ENCODE assay signal across 25 cellular contexts in the genomic region with DNA sequence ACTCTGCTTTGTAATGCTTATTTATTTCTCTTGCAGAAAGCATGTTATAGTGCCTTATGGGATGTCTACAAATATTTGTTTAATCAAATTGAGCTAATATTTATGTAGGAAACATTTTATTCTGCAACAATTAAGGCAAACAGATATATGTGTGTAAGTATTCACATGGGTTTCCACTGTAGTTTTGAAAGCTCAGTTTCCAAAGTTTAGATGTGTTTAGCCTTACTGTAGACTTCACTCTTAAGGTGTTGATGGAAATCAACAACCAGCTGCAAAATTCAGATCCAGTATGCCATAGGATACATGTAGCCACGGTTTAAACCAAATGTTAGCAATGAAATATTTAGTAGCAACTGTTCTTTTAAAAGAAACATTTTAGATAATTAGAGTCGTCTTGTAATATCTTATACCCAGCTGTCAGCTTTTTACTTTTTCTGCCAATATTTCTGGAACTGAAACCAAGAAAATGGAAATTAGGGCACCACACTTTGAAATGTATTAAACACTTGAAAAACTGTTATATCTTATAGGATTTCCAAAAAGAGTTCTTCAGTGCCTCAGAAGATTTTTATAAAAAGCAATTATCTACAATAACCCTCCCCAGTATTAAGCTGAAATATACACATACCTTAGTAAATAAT. TPM values are rescaled to one million over a fixed set of nuclear protein-coding genes. Genes with fewer than 3 reads are reported as not detected.
DNase-seq lines count a peak whose midpoint lies in the region; ATAC-seq and TF ChIP-seq lines count a peak whose summit lies in the region.
"Had no signal": no experiment of that assay in that cellular context is flagged by ENCODE, and none has a peak within 500 bp of the region (broad histone marks: within the 10 kb centered on the region; RNA-seq: fewer than 3 reads in every experiment).

No MANE protein-coding gene starts in this region.

- no peaks in the 10 kb centered on the region for H3F3A ChIP-seq in DOHH2 (ENCODE audit: control insufficient read depth, insufficient read depth)

- no peak overlapping the region for H3K4me3 ChIP-seq in DOHH2 (ENCODE audit: low read length)

- peaks cover 5% of the 10 kb centered on the region for H3K36me3 Mint-ChIP-seq in activated B cell treated with CpG ODN at 0.5 μM for 24 hours (ENCODE audit: low read depth)
- H3K36me3 Mint-ChIP-seq: natural killer cell treated with Interleukin-12 subunit alpha and Interleukin-12 subunit beta and Interleukin-15 and Interleukin-18, amount 100 ng/mL, for 72 hours; stimulated activated effector memory CD8-positive, alpha-beta T cell treated with anti-CD3 and anti-CD28 coated beads, Interleukin-12 subunit alpha, Interleukin-12 subunit beta, amount 100 ng/mL, for 72 hours had no signal

- no peaks in the 10 kb centered on the region for H3K36me3 ChIP-seq in DOHH2 (ENCODE audit: control insufficient read depth, low read length)

- peak; percentile 66 for ATAC-seq in GM18909 (IDR thresholded peaks at IDR 0.05; ENCODE audit: poor library complexity, unreplicated experiment)
- peak; percentile 61 for ATAC-seq in HG03354 (IDR thresholded peaks at IDR 0.05; ENCODE audit: poor library complexity, severe bottlenecking, unreplicated experiment)
- no peak for ATAC-seq in activated B cell treated with CpG ODN at 0.5 μM for 24 hours (ENCODE audit: low read depth)
- ATAC-seq in GM19397 (IDR thresholded peaks at IDR 0.05; ENCODE audit: unreplicated experiment): no peak
- ATAC-seq: activated CD4-positive, CD25-positive, alpha-beta regulatory T cell treated with anti-CD3 and anti-CD28 coated beads, Interleukin-2, amount 50 U/mL, for 24 hours; natural killer cell treated with Interleukin-12 subunit alpha and Interleukin-12 subunit beta and Interleukin-15 and Interleukin-18, amount 100 ng/mL, for 72 hours; stimulated activated effector memory CD8-positive, alpha-beta T cell treated with anti-CD3 and anti-CD28 coated beads, Interleukin-12 subunit alpha, Interleukin-12 subunit beta, amount 100 ng/mL, for 72 hours had no signal

- no peaks in the 10 kb centered on the region for H3K27me3 ChIP-seq in DOHH2 (ENCODE audit: control insufficient read depth, low read length)

- CTCF ChIA-PET in activated B cell treated with CpG ODN at 0.5 μM for 24 hours (lab: Charles Lee): interaction anchor here (1.0 to 1.4 kb wide), 5 partner anchors 17 to 149 kb away, joined by 3 to 5 read pairs (median 4); a partner anchor contains a TSS

- DNase-seq in activated B cell treated with CpG ODN at 0.5 μM for 24 hours (no peak), NCI-H82 treated with DMSO at 0.1 percent for 48 hours (lab: John Stamatoyannopoulos, UW; ENCODE audit: unreplicated experiment) (no peak), SHP77 (lab: John Stamatoyannopoulos, UW) (no peak), medulla oblongata (ENCODE audit: extremely low spot score) (no peak)
- DNase-seq: activated CD4-positive, alpha-beta memory T cell treated with anti-CD3 and anti-CD28 coated beads, Interleukin-2, amount 10 ng/mL, durations not matched to agents 7 days and 5 days; activated effector memory CD4-positive, alpha-beta T cell treated with anti-CD3 and anti-CD28 coated beads, Interleukin-2, amount 50 U/mL, for 16 hours; activated naive CD8-positive, alpha-beta T cell treated with anti-CD3 and anti-CD28 coated beads, Interleukin-2, amount 10 ng/mL, durations not matched to agents 7 days and 5 days; activated T-cell treated with anti-CD3 and anti-CD28 coated beads for 4 hours; C1 segment of cervical spinal cord; Caco-2; dermis blood vessel endothelial cell; EL; NCI-H1048; NCI-H1694 treated with DMSO at 0.1 percent for 48 hours; NCI-H2171 treated with DMSO at 0.1 percent for 48 hours; NCI-H526; stimulated activated CD4-positive, alpha-beta T cell treated with anti-CD3 and anti-CD28 coated beads, Interleukin-2, amount 100 ng/mL, for 48 hours had no signal

- peaks cover 4% of the 10 kb centered on the region for H3K9me3 Mint-ChIP-seq in activated B cell treated with CpG ODN at 0.5 μM for 24 hours
- H3K9me3 Mint-ChIP-seq: central memory CD8-positive, alpha-beta T cell; natural killer cell treated with Interleukin-12 subunit alpha and Interleukin-12 subunit beta and Interleukin-15 and Interleukin-18, amount 100 ng/mL, for 72 hours; stimulated activated effector memory CD8-positive, alpha-beta T cell treated with anti-CD3 and anti-CD28 coated beads, Interleukin-12 subunit alpha, Interleukin-12 subunit beta, amount 100 ng/mL, for 72 hours had no signal

- no peak overlapping the region for H3K27ac ChIP-seq in DOHH2 (ENCODE audit: low read depth, low read length)

- peak overlapping the region; percentile 18; the same call in 1 of the 2 replicates for H3K4me2 ChIP-seq in DOHH2 (ENCODE audit: low read length)

- POLR2A ChIA-PET in activated B cell treated with CpG ODN at 0.5 μM for 24 hours (lab: Charles Lee): interaction anchor here (0.5 to 1.6 kb wide), 7 partner anchors 13 to 398 kb away, joined by 3 to 15 read pairs (median 6); a partner anchor contains a TSS

- TF ChIP-seq CTCF in DOHH2 (IDR thresholded peaks at IDR 0.05; ENCODE audit: low read depth, low read length, poor library complexity, severe bottlenecking) (no peak), activated B cell treated with CpG ODN at 0.5 μM for 24 hours (IDR thresholded peaks at IDR 0.05) (no peak)

- H3K79me2 ChIP-seq in DOHH2 (ENCODE audit: control insufficient read depth, low read length): peaks cover 72% of the 10 kb centered on the region

- H4K20me1 ChIP-seq in DOHH2 (ENCODE audit: control insufficient read depth, insufficient read depth, low read depth, low read length): no peaks in the 10 kb centered on the region

- intact Hi-C loops in activated B cell treated with CpG ODN at 0.5 μM for 24 hours (cut with micrococcal nuclease): loop anchor here (1.0 to 2.0 kb wide), 2 partner anchors 8 to 14 kb away; no protein-coding TSS in a partner anchor

- peaks cover 18% of the 10 kb centered on the region for H3K4me1 ChIP-seq in DOHH2 (ENCODE audit: control insufficient read depth, low read length)
- H3K4me1 ChIP-seq: Caco-2 had no signal

- no peaks in the 10 kb centered on the region for H3K9me3 ChIP-seq in DOHH2 (ENCODE audit: control insufficient read depth, insufficient read depth, low read length)
- H3K9me3 ChIP-seq: Caco-2 had no signal

- peaks cover 74% of the 10 kb centered on the region for H3K4me1 Mint-ChIP-seq in activated B cell treated with CpG ODN at 0.5 μM for 24 hours
- H3K4me1 Mint-ChIP-seq: activated CD4-positive, alpha-beta memory T cell treated with anti-CD3 and anti-CD28 coated beads, Interleukin-2, amount 10 ng/mL, durations not matched to agents 7 days and 5 days had no signal

- peak overlapping the region; percentile 35 for H3K4me3 Mint-ChIP-seq in activated B cell treated with CpG ODN at 0.5 μM for 24 hours
- H3K4me3 Mint-ChIP-seq: activated CD4-positive, alpha-beta memory T cell treated with anti-CD3 and anti-CD28 coated beads, Interleukin-2, amount 10 ng/mL, durations not matched to agents 7 days and 5 days; activated naive CD8-positive, alpha-beta T cell treated with anti-CD3 and anti-CD28 coated beads, Interleukin-2, amount 10 ng/mL, durations not matched to agents 7 days and 5 days; central memory CD8-positive, alpha-beta T cell; natural killer cell treated with Interleukin-12 subunit alpha and Interleukin-12 subunit beta and Interleukin-15 and Interleukin-18, amount 100 ng/mL, for 72 hours; stimulated activated effector memory CD8-positive, alpha-beta T cell treated with anti-CD3 and anti-CD28 coated beads, Interleukin-12 subunit alpha, Interleukin-12 subunit beta, amount 100 ng/mL, for 72 hours had no signal

- H3K27ac Mint-ChIP-seq in activated B cell treated with CpG ODN at 0.5 μM for 24 hours: no peak overlapping the region
- H3K27ac Mint-ChIP-seq: activated CD4-positive, alpha-beta memory T cell treated with anti-CD3 and anti-CD28 coated beads, Interleukin-2, amount 10 ng/mL, durations not matched to agents 7 days and 5 days; activated naive CD8-positive, alpha-beta T cell treated with anti-CD3 and anti-CD28 coated beads, Interleukin-2, amount 10 ng/mL, durations not matched to agents 7 days and 5 days; stimulated activated effector memory CD8-positive, alpha-beta T cell treated with anti-CD3 and anti-CD28 coated beads, Interleukin-12 subunit alpha, Interleukin-12 subunit beta, amount 100 ng/mL, for 72 hours had no signal

- no peaks in the 10 kb centered on the region for H3K9me2 ChIP-seq in DOHH2 (replicated peaks; ENCODE audit: control insufficient read depth, low read length)

- H3K27me3 Mint-ChIP-seq in activated B cell treated with CpG ODN at 0.5 μM for 24 hours: no peaks in the 10 kb centered on the region
- H3K27me3 Mint-ChIP-seq: activated CD4-positive, alpha-beta memory T cell treated with anti-CD3 and anti-CD28 coated beads, Interleukin-2, amount 10 ng/mL, durations not matched to agents 7 days and 5 days; activated naive CD8-positive, alpha-beta T cell treated with anti-CD3 and anti-CD28 coated beads, Interleukin-2, amount 10 ng/mL, durations not matched to agents 7 days and 5 days; central memory CD8-positive, alpha-beta T cell; natural killer cell treated with Interleukin-12 subunit alpha and Interleukin-12 subunit beta and Interleukin-15 and Interleukin-18, amount 100 ng/mL, for 72 hours had no signal

RNA-seq across cellular contexts. Expression of a gene that starts 18.5 kb away (rescaled TPM):
- 32.6 and 40.5 TPM in 2 replicates for total RNA-seq in activated B cell treated with CpG ODN at 0.5 μM for 24 hours

Comparison
In these comparisons a context has a peak if more than half of its experiments do, and no peak if none do; other contexts are left out.
1. ATAC-seq: peak in GM18909 (single experiment) and HG03354 (single experiment); none in activated B cell treated with CpG ODN at 0.5 μM for 24 hours (single experiment) and GM19397 (single experiment).